In genomic region chr5:9502435-9502834, GRCh38 we compare ENCODE assay signal across 2 cellular contexts.
TF ChIP-seq lines count a peak whose summit lies in the region.

No MANE protein-coding gene starts in this region.

TF ChIP-seq in IMR-90, 13 proteins besides CTCF, POLR2A, EP300 and RAD21:
- TF ChIP-seq MAZ (IDR thresholded peaks at IDR 0.05; ENCODE audit: borderline replicate concordance, low read depth, low read length) (no peak), BHLHE40 (IDR thresholded peaks at IDR 0.05; ENCODE audit: low read depth, low read length) (no peak), RCOR1 (IDR thresholded peaks at IDR 0.05; ENCODE audit: insufficient replicate concordance, low read length) (no peak), RFX5 (IDR thresholded peaks at IDR 0.05; ENCODE audit: low read depth, low read length) (no peak), FOS (IDR thresholded peaks at IDR 0.05; ENCODE audit: low read depth, low read length) (no peak), MXI1 (IDR thresholded peaks at IDR 0.05; ENCODE audit: borderline replicate concordance, low read depth, low read length) (no peak), CEBPB (IDR thresholded peaks at IDR 0.05; ENCODE audit: low read depth, low read length) (no peak), USF2 (IDR thresholded peaks at IDR 0.05; ENCODE audit: low read depth, low read length) (no peak), SMC3 (IDR thresholded peaks at IDR 0.05; ENCODE audit: low read depth, low read length) (no peak), MAFK (IDR thresholded peaks at IDR 0.05; ENCODE audit: low read depth, low read length) (no peak), CHD1 (IDR thresholded peaks at IDR 0.05; ENCODE audit: low read depth, low read length) (no peak)
- TF ChIP-seq, protein P1, sequence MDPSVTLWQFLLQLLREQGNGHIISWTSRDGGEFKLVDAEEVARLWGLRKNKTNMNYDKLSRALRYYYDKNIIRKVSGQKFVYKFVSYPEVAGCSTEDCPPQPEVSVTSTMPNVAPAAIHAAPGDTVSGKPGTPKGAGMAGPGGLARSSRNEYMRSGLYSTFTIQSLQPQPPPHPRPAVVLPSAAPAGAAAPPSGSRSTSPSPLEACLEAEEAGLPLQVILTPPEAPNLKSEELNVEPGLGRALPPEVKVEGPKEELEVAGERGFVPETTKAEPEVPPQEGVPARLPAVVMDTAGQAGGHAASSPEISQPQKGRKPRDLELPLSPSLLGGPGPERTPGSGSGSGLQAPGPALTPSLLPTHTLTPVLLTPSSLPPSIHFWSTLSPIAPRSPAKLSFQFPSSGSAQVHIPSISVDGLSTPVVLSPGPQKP (IDR thresholded peaks at IDR 0.05; ENCODE audit: borderline replicate concordance, low read depth, low read length), result no peak
TF ChIP-seq in IMR-90: peak in this region for 0.

TF ChIP-seq in GM12891, 5 proteins besides CTCF, POLR2A, EP300 and RAD21:
- TF ChIP-seq PAX5 (IDR thresholded peaks at IDR 0.05; ENCODE audit: insufficient read depth, low read length, severe bottlenecking), result no peak
- TF ChIP-seq TAF1 (IDR thresholded peaks at IDR 0.05; ENCODE audit: low read depth, low read length), result no peak
- TF ChIP-seq POLR2AphosphoS5 (IDR thresholded peaks at IDR 0.05; ENCODE audit: low read depth, low read length), result no peak
- no peak for TF ChIP-seq POU2F2 (IDR thresholded peaks at IDR 0.05; ENCODE audit: low read depth, low read length)
- no peak for TF ChIP-seq SPI1 (IDR thresholded peaks at IDR 0.05; ENCODE audit: low read depth, low read length)
